ENCODE assay signal across 23 cellular contexts in the genomic region with DNA sequence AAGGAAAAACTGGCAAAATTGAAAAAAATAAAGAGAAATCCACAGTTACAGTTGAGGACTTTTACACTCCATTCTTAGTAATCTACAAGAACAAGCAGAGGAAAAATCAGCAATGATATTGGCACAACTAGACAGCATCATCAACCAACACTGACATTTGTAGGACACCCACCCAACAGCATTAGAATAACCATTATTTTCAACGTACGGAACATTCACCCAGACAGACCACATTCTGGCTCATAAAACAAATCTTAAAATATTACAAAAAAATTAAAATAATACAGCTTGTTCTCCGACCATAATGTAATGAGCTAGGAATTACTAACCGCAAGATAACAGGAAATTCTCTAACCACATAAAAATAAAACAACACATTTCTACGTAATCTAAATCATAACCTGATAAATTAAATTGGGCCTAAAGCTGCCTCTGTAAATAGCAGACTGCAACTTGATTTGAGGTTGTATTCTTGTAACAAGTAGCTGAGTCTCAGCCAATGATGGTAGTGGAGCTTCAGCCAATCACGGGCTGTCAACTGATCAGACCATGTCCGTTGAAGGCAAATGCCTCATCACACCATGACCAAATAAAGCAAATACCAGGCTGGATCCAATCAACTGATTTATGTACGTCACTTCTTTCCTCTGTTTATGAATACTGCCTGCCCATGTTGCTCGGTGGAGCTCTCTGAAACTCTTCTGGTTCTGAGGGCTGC. TPM values are rescaled to one million over a fixed set of nuclear protein-coding genes. Genes with fewer than 3 reads are reported as not detected.
DNase-seq lines count a peak whose midpoint lies in the region; ATAC-seq, FAIRE-seq and TF ChIP-seq lines count a peak whose summit lies in the region.
"Had no signal": no experiment of that assay in that cellular context is flagged by ENCODE, and none has a peak within 500 bp of the region (broad histone marks: within the 10 kb centered on the region; RNA-seq: fewer than 3 reads in every experiment).

No MANE protein-coding gene starts in this region.

- H3K27me3 ChIP-seq in breast epithelium (no peaks in the 10 kb centered on the region), mammary epithelial cell (ENCODE audit: insufficient read depth, low read length) (no peaks in the 10 kb centered on the region), thyroid gland (no peaks in the 10 kb centered on the region)
- H3K27me3 ChIP-seq: BLaER1 treated with 17β-estradiol and CSF1 and Interleukin-3, amounts not matched to agents 10 nM and 100 nM; Peyer's patch had no signal

- no peaks in the 10 kb centered on the region for H3K79me2 ChIP-seq in mammary epithelial cell (ENCODE audit: insufficient read depth, low read length)

- FAIRE-seq in GM12891 (lab: Jason Lieb, UNC): no peak
- FAIRE-seq: GM18507 had no signal

- dilution Hi-C loops in mammary epithelial cell (cut with HindIII; ENCODE audit: low sequenced_read_pairs): no loop called here

- WGBS in mammary epithelial cell (ENCODE audit: low coverage, missing lambda C conversion rate): 95% methylated on average over 9 of the region's 9 CpGs
- WGBS in thyroid gland, 2 donors: 85 to 93% methylated on average over 9 of the region's 9 CpGs

- H3K9me3 ChIP-seq in breast epithelium (peaks cover 3 to 20% of the 10 kb centered on the region in 2 donors), mammary epithelial cell (replicated peaks; ENCODE audit: insufficient read depth, low read length) (no peaks in the 10 kb centered on the region), thyroid gland (no peaks in the 10 kb centered on the region)
- H3K9me3 ChIP-seq: Peyer's patch had no signal

- in situ Hi-C loops in mammary epithelial cell (cut with MboI; ENCODE audit: low sequenced_read_pairs in 2 of 2): no loop called here

- ATAC-seq in left ventricle myocardium superior (peak; percentile 41), GM18861 (IDR thresholded peaks at IDR 0.05; ENCODE audit: unreplicated experiment) (no peak)

- TF ChIP-seq POLR2A in breast epithelium (IDR thresholded peaks at IDR 0.05): no peak
- no peak for TF ChIP-seq POLR2A in thyroid gland (IDR thresholded peaks at IDR 0.05)
- no peak for TF ChIP-seq POLR2A in GM12891 (IDR thresholded peaks at IDR 0.05; ENCODE audit: low read depth, low read length)

- H4K20me1 ChIP-seq in mammary epithelial cell (ENCODE audit: insufficient read depth, low read length): no peaks in the 10 kb centered on the region
- H4K20me1 ChIP-seq: BLaER1 treated with 17β-estradiol and CSF1 and Interleukin-3, amounts not matched to agents 10 nM and 100 nM had no signal

- no TSS peak for BruUV-seq in mammary epithelial cell (replicated peaks; lab: Mats Ljungman, UMichigan)

- H3K4me1 ChIP-seq in breast epithelium (no peaks in the 10 kb centered on the region), mammary epithelial cell (ENCODE audit: insufficient read depth, low read length) (no peaks in the 10 kb centered on the region), thyroid gland (peaks cover 6 to 7% of the 10 kb centered on the region in 2 donors)
- H3K4me1 ChIP-seq: BLaER1 treated with 17β-estradiol and CSF1 and Interleukin-3, amounts not matched to agents 10 nM and 100 nM; Peyer's patch had no signal

- CTCF ChIA-PET in mammary epithelial cell (lab: Charles Lee; ENCODE audit: low non-redundant PET): no interaction called here

- H3K4me3 ChIP-seq in breast epithelium (no peak overlapping the region), mammary epithelial cell (replicated peaks in 1 of 3; ENCODE audit: insufficient read depth in 1 of 3, low read depth in 2 of 3, low read length in 3 of 3) (no peak overlapping the region), choroid plexus epithelial cell (ENCODE audit: low read depth, low read length) (no peak overlapping the region), thyroid gland (replicated peaks in 1 of 3) (no peak overlapping the region)
- H3K4me3 ChIP-seq: BLaER1 treated with 17β-estradiol and CSF1 and Interleukin-3, amounts not matched to agents 10 nM and 100 nM; Peyer's patch; smooth muscle cell had no signal

- no peak overlapping the region for H3K9ac ChIP-seq in mammary epithelial cell (ENCODE audit: insufficient read depth, low read length)
- H3K9ac ChIP-seq: BLaER1 treated with 17β-estradiol and CSF1 and Interleukin-3, amounts not matched to agents 10 nM and 100 nM had no signal

- no peak overlapping the region for H3K4me2 ChIP-seq in mammary epithelial cell (ENCODE audit: insufficient read depth, low read depth, low read length)
- H3K4me2 ChIP-seq: BLaER1 treated with 17β-estradiol and CSF1 and Interleukin-3, amounts not matched to agents 10 nM and 100 nM; smooth muscle cell had no signal

- no peak for DNase-seq in breast epithelium (ENCODE audit: low spot score in 2 of 2)
- DNase-seq in mammary epithelial cell: no peak
- peak; percentile 84 for DNase-seq in choroid plexus epithelial cell (ENCODE audit: low read depth)
- no peak for DNase-seq in left ventricle myocardium superior
- DNase-seq in thyroid gland: no peak
- no peak for DNase-seq in GM12891 (ENCODE audit: insufficient read length, low spot score)
- no peak for DNase-seq in NCI-H187 treated with DMSO at 0.1 percent for 48 hours (lab: John Stamatoyannopoulos, UW)
- DNase-seq: activated CD4-positive, alpha-beta T cell treated with anti-CD3 and anti-CD28 coated beads, Interleukin-2, amount 50 U/mL, for 1 hour; activated gamma-delta T cell; Calu3; KG1; NCI-H2029 treated with DMSO at 0.1 percent for 48 hours; NCI-H446; nephron progenitor cell; NK-92 treated with Interleukin-12 subunit alpha and Interleukin-12 subunit beta, amount 100 ng/mL, for 24 hours; Peyer's patch; stimulated activated CD4-positive, alpha-beta T cell treated with anti-CD3 and anti-CD28 coated beads, Interleukin-4, amount 100 ng/mL, for 1 hour; WERI-Rb-1 had no signal

- peak overlapping the region; percentile 48 to 60 for H3K27ac ChIP-seq in breast epithelium
- no peak overlapping the region for H3K27ac ChIP-seq in mammary epithelial cell (ENCODE audit: insufficient read depth, low read depth, low read length)
- H3K27ac ChIP-seq in thyroid gland: peak overlapping the region in 2 of 3 donors; percentile 13 to 43
- H3K27ac ChIP-seq: 22Rv1; BLaER1 treated with 17β-estradiol and CSF1 and Interleukin-3, amounts not matched to agents 10 nM and 100 nM; Peyer's patch; WERI-Rb-1 had no signal

- no peak for TF ChIP-seq CTCF in breast epithelium (IDR thresholded peaks at IDR 0.05)
- no peak for TF ChIP-seq CTCF in mammary epithelial cell (conservative IDR thresholded peaks at IDR 0.05 in 1 of 2, IDR thresholded peaks at IDR 0.05 in 1 of 2; ENCODE audit: extremely low read depth in 1 of 2, insufficient read depth in 1 of 2, low read depth in 1 of 2, low read length in 2 of 2)
- TF ChIP-seq CTCF in choroid plexus epithelial cell (conservative IDR thresholded peaks at IDR 0.05; ENCODE audit: low read depth, low read length): no peak
- no peak for TF ChIP-seq CTCF in thyroid gland (IDR thresholded peaks at IDR 0.05)

- no peak overlapping the region for H2AFZ ChIP-seq in mammary epithelial cell (ENCODE audit: low read depth, low read length)

- intact Hi-C loops in breast epithelium (cut with DNase I; ENCODE audit: low total_unique reads) (no loop called here), mammary epithelial cell (cut with micrococcal nuclease) (no loop called here), left ventricle myocardium superior (cut with micrococcal nuclease) (no loop called here), thyroid gland (cut with DNase I) (no loop called here)

- H3K36me3 ChIP-seq in breast epithelium: no peaks in the 10 kb centered on the region
- H3K36me3 ChIP-seq in mammary epithelial cell (ENCODE audit: insufficient read depth, low read length): no peaks in the 10 kb centered on the region
- H3K36me3 ChIP-seq in thyroid gland: no peaks in the 10 kb centered on the region
- H3K36me3 ChIP-seq: BLaER1 treated with 17β-estradiol and CSF1 and Interleukin-3, amounts not matched to agents 10 nM and 100 nM; Peyer's patch; WERI-Rb-1 had no signal

TF ChIP-seq in GM12891, 5 proteins besides CTCF, POLR2A, EP300 and RAD21:
- TF ChIP-seq POLR2AphosphoS5 (IDR thresholded peaks at IDR 0.05; ENCODE audit: low read depth, low read length) (no peak), PAX5 (IDR thresholded peaks at IDR 0.05; ENCODE audit: insufficient read depth, low read length, severe bottlenecking) (no peak), POU2F2 (IDR thresholded peaks at IDR 0.05; ENCODE audit: low read depth, low read length) (no peak), TAF1 (IDR thresholded peaks at IDR 0.05; ENCODE audit: low read depth, low read length) (no peak), SPI1 (IDR thresholded peaks at IDR 0.05; ENCODE audit: low read depth, low read length) (no peak)

RNA-seq across cellular contexts. Expression of gene PLSCR4, which starts 9.2 kb away (rescaled TPM):
- total RNA-seq in breast epithelium: 10 to 100 TPM; 62.2 to 85.5 (median 70.5) TPM
- total RNA-seq in mammary epithelial cell: 1 to 10 TPM in 1 of 2 donors, under 1 TPM in 1; 0.94 to 9.8 TPM
- polyA plus RNA-seq in mammary epithelial cell: 3.4 TPM
- polyA minus RNA-seq in mammary epithelial cell: 3.9 TPM
- total RNA-seq in left ventricle myocardium superior: 13.8 TPM
- total RNA-seq in thyroid gland: 100 to 1,000 TPM in 1 of 4 donors, 10 to 100 TPM in 3; 61.6 to 110 (median 78.4) TPM
- polyA plus RNA-seq in GM12891 (2012; ENCODE audit: low read depth, missing spikeins): not detected
